Comparison of ENCODE assay signal across 13 cellular contexts in the genomic region with DNA sequence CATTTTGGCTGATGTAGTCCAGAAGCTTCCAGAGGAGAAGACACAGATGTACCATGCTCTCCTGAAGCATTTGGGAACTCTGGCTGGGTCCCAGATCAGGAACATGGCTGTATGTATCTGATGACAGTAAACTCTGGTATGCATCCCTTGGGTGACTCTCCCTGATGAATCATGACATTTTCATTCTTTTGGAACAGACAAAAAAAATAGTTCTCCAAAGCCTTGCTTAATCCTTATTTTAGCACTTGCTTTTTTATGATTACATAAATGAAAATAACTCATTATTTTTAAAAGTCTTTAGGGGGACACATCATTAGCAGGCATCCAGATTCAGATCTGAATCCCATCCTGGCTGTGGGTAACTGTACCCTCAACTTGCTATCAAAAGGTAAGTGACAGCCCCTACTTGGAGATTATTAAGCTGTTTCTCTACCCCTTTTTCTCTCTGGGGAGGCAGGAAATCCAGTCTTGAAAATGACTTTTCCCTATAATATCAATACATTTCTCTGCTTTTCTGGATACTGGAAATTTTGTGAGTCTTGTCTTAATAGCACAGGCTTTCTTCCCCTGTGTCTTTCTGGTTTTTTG. TPM values are rescaled to one million over a fixed set of nuclear protein-coding genes. Genes with fewer than 3 reads are reported as not detected.
DNase-seq lines count a peak whose midpoint lies in the region; TF ChIP-seq lines count a peak whose summit lies in the region.
"Had no signal": no experiment of that assay in that cellular context is flagged by ENCODE, and none has a peak within 500 bp of the region (broad histone marks: within the 10 kb centered on the region; RNA-seq: fewer than 3 reads in every experiment).

No MANE protein-coding gene starts in this region.

- H3K36me3 ChIP-seq in mesodermal cell (ENCODE audit: control insufficient read depth, insufficient read depth, low read length) = no peaks in the 10 kb centered on the region
- H3K36me3 ChIP-seq in mesendoderm (ENCODE audit: control insufficient read depth, insufficient read depth, low read length) = no peaks in the 10 kb centered on the region
- no peaks in the 10 kb centered on the region for H3K36me3 ChIP-seq in testis (ENCODE audit: low read depth, missing control alignments)
- H3K36me3 ChIP-seq in endodermal cell (ENCODE audit: control insufficient read depth, insufficient read depth, low read length) = no peaks in the 10 kb centered on the region
- H3K36me3 ChIP-seq: cardiac muscle cell had no signal

- no peak overlapping the region for H3K23ac ChIP-seq in mesendoderm (ENCODE audit: low read length)

- no peak overlapping the region for H2BK5ac ChIP-seq in mesendoderm (ENCODE audit: low read length)

- H3K27ac ChIP-seq in mesodermal cell (ENCODE audit: low read depth, low read length, severe bottlenecking) (peak overlapping the region; percentile 36), mesendoderm (ENCODE audit: low read depth, low read length) (no peak overlapping the region), testis (no peak overlapping the region), endodermal cell (ENCODE audit: low read depth, low read length) (no peak overlapping the region)
- H3K27ac ChIP-seq: cardiac muscle cell had no signal

- H3K4me2 ChIP-seq in mesendoderm (ENCODE audit: low read length) = no peak overlapping the region

- intact Hi-C loops in testis (cut with DNase I; ENCODE audit: low total_unique reads) = no loop called here

- H3K4me1 ChIP-seq in mesodermal cell (ENCODE audit: control insufficient read depth, insufficient read depth, low read length, poor library complexity, severe bottlenecking) (peaks cover 15% of the 10 kb centered on the region), mesendoderm (ENCODE audit: control insufficient read depth, low read depth, low read length) (no peaks in the 10 kb centered on the region), testis (no peaks in the 10 kb centered on the region), endodermal cell (ENCODE audit: control insufficient read depth, insufficient read depth, low read length) (no peaks in the 10 kb centered on the region)

- no peak overlapping the region for H2BK120ac ChIP-seq in mesendoderm (ENCODE audit: low read depth, low read length)

- H3K9ac ChIP-seq in mesendoderm (ENCODE audit: low read length) (no peak overlapping the region), endodermal cell (ENCODE audit: extremely low read depth, low read length, poor library complexity, severe bottlenecking) (no peak overlapping the region)

- H3K56ac ChIP-seq in mesendoderm (ENCODE audit: low read length) = no peak overlapping the region

- H3K4me3 ChIP-seq in cardiac fibroblast (replicated peaks in 1 of 2; ENCODE audit: low read depth in 2 of 2, low read length in 2 of 2) (peak overlapping the region in 1 of 2 donors; percentile 48), mesodermal cell (ENCODE audit: extremely low read depth, insufficient read depth, low read length, poor library complexity, severe bottlenecking) (no peak overlapping the region), mesendoderm (ENCODE audit: low read length) (no peak overlapping the region), testis (no peak overlapping the region), endodermal cell (ENCODE audit: low read length) (no peak overlapping the region)
- H3K4me3 ChIP-seq: cardiac muscle cell had no signal

- H3K4me1 Mint-ChIP-seq in endodermal cell = no peaks in the 10 kb centered on the region
- H3K4me1 Mint-ChIP-seq: naive B cell had no signal

- H3K27ac Mint-ChIP-seq in endodermal cell = no peak overlapping the region
- H3K27ac Mint-ChIP-seq: naive B cell had no signal

- H4K5ac ChIP-seq in mesendoderm (ENCODE audit: low read length) = no peak overlapping the region

- DNase-seq in AG08395 (ENCODE audit: low spot score) = peak; percentile 92
- DNase-seq in LoVo (ENCODE audit: low spot score) = peak; percentile 35
- peak; percentile 75 to 96 for DNase-seq in cardiac fibroblast (ENCODE audit: low read depth in 2 of 2)
- DNase-seq in mesendoderm = no peak
- DNase-seq in testis = no peak
- no peak for DNase-seq in epidermal melanocyte (ENCODE audit: insufficient read length, low spot score)
- no peak for DNase-seq in endodermal cell
- DNase-seq: activated T-cell treated with anti-CD3 and anti-CD28 coated beads for 4 hours, C1 segment of cervical spinal cord, hypothalamus, naive B cell had no signal

- H3K27me3 Mint-ChIP-seq in endodermal cell (ENCODE audit: insufficient read depth) = no peaks in the 10 kb centered on the region

- no peak overlapping the region for H2BK15ac ChIP-seq in mesendoderm (replicated peaks; ENCODE audit: low read depth)

- no peak overlapping the region for H3K4ac ChIP-seq in mesendoderm (ENCODE audit: low read depth, low read length)

- no peaks in the 10 kb centered on the region for H3K79me1 ChIP-seq in mesendoderm (ENCODE audit: low read length)

- H3K27me3 ChIP-seq in mesendoderm (ENCODE audit: insufficient read depth, low read length, poor library complexity) (no peaks in the 10 kb centered on the region), testis (no peaks in the 10 kb centered on the region), endodermal cell (ENCODE audit: control insufficient read depth, insufficient read depth, low read length, poor library complexity, severe bottlenecking) (no peaks in the 10 kb centered on the region)
- H3K27me3 ChIP-seq: cardiac muscle cell had no signal

- H3K9me3 ChIP-seq in mesodermal cell (ENCODE audit: control insufficient read depth, low read length) = no peaks in the 10 kb centered on the region
- no peaks in the 10 kb centered on the region for H3K9me3 ChIP-seq in testis
- H3K9me3 ChIP-seq in endodermal cell (ENCODE audit: control insufficient read depth, low read length) = no peaks in the 10 kb centered on the region

- H4K8ac ChIP-seq in mesendoderm (ENCODE audit: low read depth, low read length) = no peak overlapping the region

- no peak overlapping the region for H3K18ac ChIP-seq in mesendoderm (ENCODE audit: low read length)

- no peak overlapping the region for H3K4me3 Mint-ChIP-seq in endodermal cell
- H3K4me3 Mint-ChIP-seq: naive B cell had no signal

- H2AK5ac ChIP-seq in mesendoderm (ENCODE audit: low read length) = no peak overlapping the region

- TF ChIP-seq CTCF in cardiac fibroblast (IDR thresholded peaks at IDR 0.05; ENCODE audit: low read depth, low read length) = no peak
- no peak for TF ChIP-seq CTCF in testis (IDR thresholded peaks at IDR 0.05)
- TF ChIP-seq CTCF in endodermal cell (conservative IDR thresholded peaks at IDR 0.05) = no peak

- H3K36me3 Mint-ChIP-seq in endodermal cell (ENCODE audit: low read depth) = peaks cover 29% of the 10 kb centered on the region
- H3K36me3 Mint-ChIP-seq: naive B cell had no signal

- peaks cover 15% of the 10 kb centered on the region for H3K9me3 Mint-ChIP-seq in endodermal cell

- H3K79me2 ChIP-seq in mesendoderm (ENCODE audit: control insufficient read depth, insufficient read depth, low read length) = no peaks in the 10 kb centered on the region

- TF ChIP-seq POLR2A in testis (IDR thresholded peaks at IDR 0.05) = no peak

RNA-seq across cellular contexts. Expression of a gene that starts 23.3 kb away (rescaled TPM):
- 0.37 TPM for polyA plus RNA-seq in mesodermal cell (2013, experiment 1 of 2)
- polyA plus RNA-seq in mesodermal cell (2013, experiment 2 of 2) = 1.3 TPM
- 1.2 TPM for polyA plus RNA-seq in mesendoderm (2013, experiment 1 of 2)
- polyA plus RNA-seq in mesendoderm (2013, experiment 2 of 2) = 1.3 TPM
- total RNA-seq in testis (10 to 100 TPM; 28.7 to 29.4 TPM), endodermal cell (10 to 100 TPM in 1 of 2 donors, 1 to 10 TPM in 1; 8.8 to 15.5 TPM)
- 34.1 TPM for polyA plus RNA-seq in testis (ENCODE audit: insufficient read depth, low read depth, low replicate concordance)
- 1.6 TPM for polyA plus RNA-seq in endodermal cell (2013, experiment 1 of 2)
- 1.4 TPM for polyA plus RNA-seq in endodermal cell (2013, experiment 2 of 2)
- total RNA-seq: cardiac muscle cell had no signal
- polyA plus RNA-seq: cardiac muscle cell had no signal

Comparison
In these comparisons a context has a peak if more than half of its experiments do, and no peak if none do; other contexts are left out.
1. DNase-seq: peak in AG08395 (single experiment), LoVo (single experiment) and cardiac fibroblast (2 of 2); none in mesendoderm (single experiment), testis (single experiment), epidermal melanocyte (single experiment) and endodermal cell (single experiment).